In genomic region chr12:121128908-121129704, GRCh38 we compare ENCODE assay signal across 1 cellular context.
TF ChIP-seq lines count a peak whose summit lies in the region.

No MANE protein-coding gene starts in this region.

TF ChIP-seq in H1, 55 proteins besides CTCF, POLR2A, EP300 and RAD21:
- no peak for TF ChIP-seq SUZ12 (IDR thresholded peaks at IDR 0.05; ENCODE audit: low read length)
- no peak for TF ChIP-seq RNF2 (IDR thresholded peaks at IDR 0.05; ENCODE audit: borderline replicate concordance, low read depth, low read length, missing control alignments, poor library complexity, severe bottlenecking)
- TF ChIP-seq KDM1A (IDR thresholded peaks at IDR 0.05; ENCODE audit: borderline replicate concordance, low read length) = no peak
- no peak for TF ChIP-seq TEAD4 (IDR thresholded peaks at IDR 0.05; ENCODE audit: low read depth, low read length)
- TF ChIP-seq SP2 (IDR thresholded peaks at IDR 0.05; ENCODE audit: low read length) = no peak
- TF ChIP-seq POLR2AphosphoS5 (IDR thresholded peaks at IDR 0.05; ENCODE audit: low read depth, low read length) = no peak
- 0 out of 2 replicates have a peak, but pooled peaks have one; percentile 13 for TF ChIP-seq TBP (IDR thresholded peaks at IDR 0.05; ENCODE audit: low read depth, low read length)
- TF ChIP-seq SIX5 (IDR thresholded peaks at IDR 0.05; ENCODE audit: low read depth, low read length) = no peak
- TF ChIP-seq JUN (IDR thresholded peaks at IDR 0.05; ENCODE audit: low read depth, low read length) = no peak
- TF ChIP-seq JUND (IDR thresholded peaks at IDR 0.05; ENCODE audit: low read length) = no peak
- peak; percentile 63; the same call in 1 of the 2 replicates for TF ChIP-seq MAX (IDR thresholded peaks at IDR 0.05)
- no peak for TF ChIP-seq BACH1 (IDR thresholded peaks at IDR 0.05; ENCODE audit: low read length)
- TF ChIP-seq ASH2L (IDR thresholded peaks at IDR 0.05; ENCODE audit: low read length) = no peak
- TF ChIP-seq FOSL1 (IDR thresholded peaks at IDR 0.05; ENCODE audit: insufficient read depth, low read depth, low read length) = no peak
- no peak for TF ChIP-seq TCF12 (IDR thresholded peaks at IDR 0.05; ENCODE audit: low read depth, low read length)
- TF ChIP-seq GABPA (IDR thresholded peaks at IDR 0.05; ENCODE audit: borderline replicate concordance, insufficient read depth, low read length) = no peak
- TF ChIP-seq NRF1 (IDR thresholded peaks at IDR 0.05; ENCODE audit: low read depth, low read length) = no peak
- TF ChIP-seq HDAC6 (IDR thresholded peaks at IDR 0.05; ENCODE audit: low read depth, low read length) = no peak
- TF ChIP-seq EZH2 (IDR thresholded peaks at IDR 0.05; ENCODE audit: low read depth, low read length, severe bottlenecking) = no peak
- no peak for TF ChIP-seq BCL11A (IDR thresholded peaks at IDR 0.05; ENCODE audit: low read depth in 2 of 2, low read length in 2 of 2)
- peak; percentile 56; the same call in 1 of the 2 replicates for TF ChIP-seq E2F6 (IDR thresholded peaks at IDR 0.05)
- TF ChIP-seq KDM4A (IDR thresholded peaks at IDR 0.05; ENCODE audit: low read depth, low read length, severe bottlenecking) = no peak
- TF ChIP-seq CBX5 (IDR thresholded peaks at IDR 0.05; ENCODE audit: low read depth, low read length) = no peak
- no peak for TF ChIP-seq NANOG (IDR thresholded peaks at IDR 0.05; ENCODE audit: insufficient read depth, low read depth, low read length, poor library complexity, severe bottlenecking)
- no peak for TF ChIP-seq ATF3 (IDR thresholded peaks at IDR 0.05; ENCODE audit: insufficient read depth, low read depth, low read length)
- no peak for TF ChIP-seq YY1 (IDR thresholded peaks at IDR 0.05; ENCODE audit: low read depth, low read length)
- no peak for TF ChIP-seq ATF2 (IDR thresholded peaks at IDR 0.05; ENCODE audit: low read length)
- TF ChIP-seq SP1 (IDR thresholded peaks at IDR 0.05; ENCODE audit: low read depth, low read length) = 0 out of 2 replicates have a peak, but pooled peaks have one; percentile 53
- no peak for TF ChIP-seq CEBPB (IDR thresholded peaks at IDR 0.05; ENCODE audit: low read depth, low read length)
- no peak for TF ChIP-seq SAP30 (IDR thresholded peaks at IDR 0.05; ENCODE audit: insufficient read depth, insufficient replicate concordance, low read length)
- no peak for TF ChIP-seq RBBP5 (IDR thresholded peaks at IDR 0.05; ENCODE audit: borderline replicate concordance, low read depth, low read length)
TF ChIP-seq in H1: peak in this region for 4.
